1 cellular context compared by ENCODE assay signal in the genomic region with DNA sequence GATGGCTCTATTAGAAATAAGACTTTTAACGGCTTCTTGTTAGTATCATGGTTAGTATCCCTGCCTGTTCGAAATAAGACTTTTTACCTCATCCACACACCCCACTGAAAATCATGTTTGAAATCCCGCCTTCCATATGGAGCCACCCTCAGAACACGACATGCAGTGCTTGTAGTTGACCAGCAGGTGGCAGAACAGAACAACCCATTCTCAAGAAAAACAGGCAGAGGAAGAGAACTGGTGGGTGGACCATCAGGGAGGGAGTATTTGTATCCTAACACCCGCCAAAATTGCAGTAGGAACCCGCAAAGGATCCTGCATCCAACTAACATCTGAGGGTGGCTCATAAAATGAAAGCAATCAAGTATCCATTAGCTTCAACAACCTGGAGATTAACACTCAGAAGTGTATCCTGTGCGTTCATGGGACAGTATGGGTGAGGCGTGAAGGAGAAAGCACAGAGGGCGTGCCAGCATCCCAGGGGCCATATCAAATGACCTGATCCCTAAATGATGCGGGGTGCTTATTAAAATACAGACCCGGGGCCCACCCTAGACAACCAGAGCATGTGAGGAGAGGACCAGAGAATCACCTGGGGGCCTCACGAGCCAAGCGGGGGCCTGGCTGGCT.
TF ChIP-seq lines count a peak whose summit lies in the region.

No MANE protein-coding gene starts in this region.

TF ChIP-seq in HepG2, 621 proteins besides CTCF, POLR2A, EP300 and RAD21 (continued from another document and continues in another):
- TF ChIP-seq, protein P1, sequence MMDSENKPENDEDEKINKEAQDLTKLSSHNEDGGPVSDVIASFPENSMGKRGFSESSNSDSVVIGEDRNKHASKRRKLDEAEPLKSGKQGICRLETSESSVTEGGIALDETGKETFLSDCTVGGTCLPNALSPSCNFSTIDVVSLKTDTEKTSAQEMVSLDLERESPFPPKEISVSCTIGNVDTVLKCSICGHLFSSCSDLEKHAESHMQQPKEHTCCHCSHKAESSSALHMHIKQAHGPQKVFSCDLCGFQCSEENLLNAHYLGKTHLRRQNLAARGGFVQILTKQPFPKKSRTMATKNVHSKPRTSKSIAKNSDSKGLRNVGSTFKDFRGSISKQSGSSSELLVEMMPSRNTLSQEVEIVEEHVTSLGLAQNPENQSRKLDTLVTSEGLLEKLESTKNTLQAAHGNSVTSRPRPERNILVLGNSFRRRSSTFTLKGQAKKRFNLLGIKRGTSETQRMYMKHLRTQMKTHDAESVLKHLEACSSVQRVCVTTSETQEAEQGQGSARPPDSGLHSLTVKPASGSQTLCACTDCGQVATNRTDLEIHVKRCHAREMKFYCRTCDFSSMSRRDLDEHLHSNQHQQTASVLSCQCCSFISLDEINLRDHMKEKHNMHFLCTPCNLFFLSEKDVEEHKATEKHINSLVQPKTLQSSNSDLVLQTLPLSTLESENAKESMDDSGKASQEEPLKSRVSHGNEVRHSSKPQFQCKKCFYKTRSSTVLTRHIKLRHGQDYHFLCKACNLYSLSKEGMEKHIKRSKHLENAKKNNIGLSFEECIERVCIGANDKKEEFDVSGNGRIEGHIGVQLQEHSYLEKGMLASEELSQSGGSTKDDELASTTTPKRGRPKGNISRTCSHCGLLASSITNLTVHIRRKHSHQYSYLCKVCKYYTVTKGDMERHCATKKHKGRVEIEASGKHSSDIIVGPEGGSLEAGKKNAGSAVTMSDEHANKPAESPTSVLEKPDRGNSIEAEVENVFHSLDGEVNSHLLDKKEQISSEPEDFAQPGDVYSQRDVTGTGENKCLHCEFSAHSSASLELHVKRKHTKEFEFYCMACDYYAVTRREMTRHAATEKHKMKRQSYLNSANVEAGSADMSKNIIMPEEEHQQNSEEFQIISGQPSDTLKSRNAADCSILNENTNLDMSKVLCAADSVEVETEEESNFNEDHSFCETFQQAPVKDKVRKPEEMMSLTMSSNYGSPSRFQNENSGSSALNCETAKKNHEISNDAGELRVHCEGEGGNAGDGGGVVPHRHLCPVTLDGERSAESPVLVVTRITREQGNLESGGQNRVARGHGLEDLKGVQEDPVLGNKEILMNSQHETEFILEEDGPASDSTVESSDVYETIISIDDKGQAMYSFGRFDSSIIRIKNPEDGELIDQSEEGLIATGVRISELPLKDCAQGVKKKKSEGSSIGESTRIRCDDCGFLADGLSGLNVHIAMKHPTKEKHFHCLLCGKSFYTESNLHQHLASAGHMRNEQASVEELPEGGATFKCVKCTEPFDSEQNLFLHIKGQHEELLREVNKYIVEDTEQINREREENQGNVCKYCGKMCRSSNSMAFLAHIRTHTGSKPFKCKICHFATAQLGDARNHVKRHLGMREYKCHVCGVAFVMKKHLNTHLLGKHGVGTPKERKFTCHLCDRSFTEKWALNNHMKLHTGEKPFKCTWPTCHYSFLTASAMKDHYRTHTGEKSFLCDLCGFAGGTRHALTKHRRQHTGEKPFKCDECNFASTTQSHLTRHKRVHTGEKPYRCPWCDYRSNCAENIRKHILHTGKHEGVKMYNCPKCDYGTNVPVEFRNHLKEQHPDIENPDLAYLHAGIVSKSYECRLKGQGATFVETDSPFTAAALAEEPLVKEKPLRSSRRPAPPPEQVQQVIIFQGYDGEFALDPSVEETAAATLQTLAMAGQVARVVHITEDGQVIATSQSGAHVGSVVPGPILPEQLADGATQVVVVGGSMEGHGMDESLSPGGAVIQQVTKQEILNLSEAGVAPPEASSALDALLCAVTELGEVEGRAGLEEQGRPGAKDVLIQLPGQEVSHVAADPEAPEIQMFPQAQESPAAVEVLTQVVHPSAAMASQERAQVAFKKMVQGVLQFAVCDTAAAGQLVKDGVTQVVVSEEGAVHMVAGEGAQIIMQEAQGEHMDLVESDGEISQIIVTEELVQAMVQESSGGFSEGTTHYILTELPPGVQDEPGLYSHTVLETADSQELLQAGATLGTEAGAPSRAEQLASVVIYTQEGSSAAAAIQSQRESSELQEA (CRISPR knock-in tag; IDR thresholded peaks at IDR 0.05; ENCODE audit: not compliant biosample characterization) = no peak
- TF ChIP-seq RORA (CRISPR knock-in tag; IDR thresholded peaks at IDR 0.05) (no peak), ZSCAN29 (CRISPR knock-in tag; conservative IDR thresholded peaks at IDR 0.05) (no peak), GLI4 (CRISPR knock-in tag; IDR thresholded peaks at IDR 0.05; ENCODE audit: borderline replicate concordance) (no peak), ZNF883 (CRISPR knock-in tag; IDR thresholded peaks at IDR 0.05; ENCODE audit: not compliant biosample characterization) (no peak), ZNF605 (CRISPR knock-in tag; IDR thresholded peaks at IDR 0.05) (no peak), KDM6A (CRISPR knock-in tag; IDR thresholded peaks at IDR 0.05; ENCODE audit: low read depth) (no peak), ZNF30 (CRISPR knock-in tag; IDR thresholded peaks at IDR 0.05) (no peak), XBP1 (CRISPR knock-in tag; IDR thresholded peaks at IDR 0.05) (no peak), ZSCAN25 (CRISPR knock-in tag; IDR thresholded peaks at IDR 0.05) (no peak), ATF1 (CRISPR knock-in tag; IDR thresholded peaks at IDR 0.05) (no peak), HOXA3 (CRISPR knock-in tag; IDR thresholded peaks at IDR 0.05) (no peak), NFIC (IDR thresholded peaks at IDR 0.05; ENCODE audit: low read length) (no peak), ELF3 (CRISPR knock-in tag; IDR thresholded peaks at IDR 0.05) (peak; percentile 36; the same call in 1 of the 2 replicates), RBM22 (optimal IDR thresholded peaks at IDR 0.05; ENCODE audit: low read length) (no peak), XRCC5 (optimal IDR thresholded peaks at IDR 0.05; ENCODE audit: low read length) (peak; percentile 77), SMAD9 (CRISPR knock-in tag; IDR thresholded peaks at IDR 0.05) (no peak), NR1H2 (CRISPR knock-in tag; IDR thresholded peaks at IDR 0.05; ENCODE audit: borderline replicate concordance, low read depth) (no peak), NCOR1 (IDR thresholded peaks at IDR 0.05; ENCODE audit: borderline replicate concordance, low read length) (no peak), ZFP36 (IDR thresholded peaks at IDR 0.05; ENCODE audit: borderline replicate concordance, low read depth, low read length, partially characterized antibody) (no peak), MAFK (conservative IDR thresholded peaks at IDR 0.05 in 1 of 2, IDR thresholded peaks at IDR 0.05 in 1 of 2; ENCODE audit: low read length in 2 of 2) (no peak), MIER3 (CRISPR knock-in tag; IDR thresholded peaks at IDR 0.05; ENCODE audit: borderline replicate concordance) (no peak), ZNF780A (CRISPR knock-in tag; IDR thresholded peaks at IDR 0.05) (no peak), SP1 (IDR thresholded peaks at IDR 0.05) (no peak), SP1 (CRISPR knock-in tag; IDR thresholded peaks at IDR 0.05) (no peak), ZNF121 (CRISPR knock-in tag; IDR thresholded peaks at IDR 0.05) (no peak), SIX4 (CRISPR knock-in tag; IDR thresholded peaks at IDR 0.05) (no peak), ZBTB1 (CRISPR knock-in tag; IDR thresholded peaks at IDR 0.05; ENCODE audit: borderline replicate concordance) (no peak)
- TF ChIP-seq, protein P2, sequence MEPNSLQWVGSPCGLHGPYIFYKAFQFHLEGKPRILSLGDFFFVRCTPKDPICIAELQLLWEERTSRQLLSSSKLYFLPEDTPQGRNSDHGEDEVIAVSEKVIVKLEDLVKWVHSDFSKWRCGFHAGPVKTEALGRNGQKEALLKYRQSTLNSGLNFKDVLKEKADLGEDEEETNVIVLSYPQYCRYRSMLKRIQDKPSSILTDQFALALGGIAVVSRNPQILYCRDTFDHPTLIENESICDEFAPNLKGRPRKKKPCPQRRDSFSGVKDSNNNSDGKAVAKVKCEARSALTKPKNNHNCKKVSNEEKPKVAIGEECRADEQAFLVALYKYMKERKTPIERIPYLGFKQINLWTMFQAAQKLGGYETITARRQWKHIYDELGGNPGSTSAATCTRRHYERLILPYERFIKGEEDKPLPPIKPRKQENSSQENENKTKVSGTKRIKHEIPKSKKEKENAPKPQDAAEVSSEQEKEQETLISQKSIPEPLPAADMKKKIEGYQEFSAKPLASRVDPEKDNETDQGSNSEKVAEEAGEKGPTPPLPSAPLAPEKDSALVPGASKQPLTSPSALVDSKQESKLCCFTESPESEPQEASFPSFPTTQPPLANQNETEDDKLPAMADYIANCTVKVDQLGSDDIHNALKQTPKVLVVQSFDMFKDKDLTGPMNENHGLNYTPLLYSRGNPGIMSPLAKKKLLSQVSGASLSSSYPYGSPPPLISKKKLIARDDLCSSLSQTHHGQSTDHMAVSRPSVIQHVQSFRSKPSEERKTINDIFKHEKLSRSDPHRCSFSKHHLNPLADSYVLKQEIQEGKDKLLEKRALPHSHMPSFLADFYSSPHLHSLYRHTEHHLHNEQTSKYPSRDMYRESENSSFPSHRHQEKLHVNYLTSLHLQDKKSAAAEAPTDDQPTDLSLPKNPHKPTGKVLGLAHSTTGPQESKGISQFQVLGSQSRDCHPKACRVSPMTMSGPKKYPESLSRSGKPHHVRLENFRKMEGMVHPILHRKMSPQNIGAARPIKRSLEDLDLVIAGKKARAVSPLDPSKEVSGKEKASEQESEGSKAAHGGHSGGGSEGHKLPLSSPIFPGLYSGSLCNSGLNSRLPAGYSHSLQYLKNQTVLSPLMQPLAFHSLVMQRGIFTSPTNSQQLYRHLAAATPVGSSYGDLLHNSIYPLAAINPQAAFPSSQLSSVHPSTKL (CRISPR knock-in tag; IDR thresholded peaks at IDR 0.05) = peak; percentile 27; the same call in 1 of the 2 replicates
- TF ChIP-seq, protein P3, sequence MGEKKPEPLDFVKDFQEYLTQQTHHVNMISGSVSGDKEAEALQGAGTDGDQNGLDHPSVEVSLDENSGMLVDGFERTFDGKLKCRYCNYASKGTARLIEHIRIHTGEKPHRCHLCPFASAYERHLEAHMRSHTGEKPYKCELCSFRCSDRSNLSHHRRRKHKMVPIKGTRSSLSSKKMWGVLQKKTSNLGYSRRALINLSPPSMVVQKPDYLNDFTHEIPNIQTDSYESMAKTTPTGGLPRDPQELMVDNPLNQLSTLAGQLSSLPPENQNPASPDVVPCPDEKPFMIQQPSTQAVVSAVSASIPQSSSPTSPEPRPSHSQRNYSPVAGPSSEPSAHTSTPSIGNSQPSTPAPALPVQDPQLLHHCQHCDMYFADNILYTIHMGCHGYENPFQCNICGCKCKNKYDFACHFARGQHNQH (CRISPR knock-in tag; IDR thresholded peaks at IDR 0.05) = 0 out of 2 replicates have a peak, but pooled peaks have one; percentile 39
- TF ChIP-seq, protein P4, sequence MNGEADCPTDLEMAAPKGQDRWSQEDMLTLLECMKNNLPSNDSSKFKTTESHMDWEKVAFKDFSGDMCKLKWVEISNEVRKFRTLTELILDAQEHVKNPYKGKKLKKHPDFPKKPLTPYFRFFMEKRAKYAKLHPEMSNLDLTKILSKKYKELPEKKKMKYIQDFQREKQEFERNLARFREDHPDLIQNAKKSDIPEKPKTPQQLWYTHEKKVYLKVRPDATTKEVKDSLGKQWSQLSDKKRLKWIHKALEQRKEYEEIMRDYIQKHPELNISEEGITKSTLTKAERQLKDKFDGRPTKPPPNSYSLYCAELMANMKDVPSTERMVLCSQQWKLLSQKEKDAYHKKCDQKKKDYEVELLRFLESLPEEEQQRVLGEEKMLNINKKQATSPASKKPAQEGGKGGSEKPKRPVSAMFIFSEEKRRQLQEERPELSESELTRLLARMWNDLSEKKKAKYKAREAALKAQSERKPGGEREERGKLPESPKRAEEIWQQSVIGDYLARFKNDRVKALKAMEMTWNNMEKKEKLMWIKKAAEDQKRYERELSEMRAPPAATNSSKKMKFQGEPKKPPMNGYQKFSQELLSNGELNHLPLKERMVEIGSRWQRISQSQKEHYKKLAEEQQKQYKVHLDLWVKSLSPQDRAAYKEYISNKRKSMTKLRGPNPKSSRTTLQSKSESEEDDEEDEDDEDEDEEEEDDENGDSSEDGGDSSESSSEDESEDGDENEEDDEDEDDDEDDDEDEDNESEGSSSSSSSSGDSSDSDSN (CRISPR knock-in tag; IDR thresholded peaks at IDR 0.05) = no peak
- TF ChIP-seq, protein P5, sequence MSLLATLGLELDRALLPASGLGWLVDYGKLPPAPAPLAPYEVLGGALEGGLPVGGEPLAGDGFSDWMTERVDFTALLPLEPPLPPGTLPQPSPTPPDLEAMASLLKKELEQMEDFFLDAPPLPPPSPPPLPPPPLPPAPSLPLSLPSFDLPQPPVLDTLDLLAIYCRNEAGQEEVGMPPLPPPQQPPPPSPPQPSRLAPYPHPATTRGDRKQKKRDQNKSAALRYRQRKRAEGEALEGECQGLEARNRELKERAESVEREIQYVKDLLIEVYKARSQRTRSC (CRISPR knock-in tag; IDR thresholded peaks at IDR 0.05; ENCODE audit: low read depth) = no peak
- TF ChIP-seq, protein P6, sequence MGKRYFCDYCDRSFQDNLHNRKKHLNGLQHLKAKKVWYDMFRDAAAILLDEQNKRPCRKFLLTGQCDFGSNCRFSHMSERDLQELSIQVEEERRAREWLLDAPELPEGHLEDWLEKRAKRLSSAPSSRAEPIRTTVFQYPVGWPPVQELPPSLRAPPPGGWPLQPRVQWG (CRISPR knock-in tag; IDR thresholded peaks at IDR 0.05; ENCODE audit: borderline replicate concordance, low read depth) = no peak
- TF ChIP-seq, protein P7, sequence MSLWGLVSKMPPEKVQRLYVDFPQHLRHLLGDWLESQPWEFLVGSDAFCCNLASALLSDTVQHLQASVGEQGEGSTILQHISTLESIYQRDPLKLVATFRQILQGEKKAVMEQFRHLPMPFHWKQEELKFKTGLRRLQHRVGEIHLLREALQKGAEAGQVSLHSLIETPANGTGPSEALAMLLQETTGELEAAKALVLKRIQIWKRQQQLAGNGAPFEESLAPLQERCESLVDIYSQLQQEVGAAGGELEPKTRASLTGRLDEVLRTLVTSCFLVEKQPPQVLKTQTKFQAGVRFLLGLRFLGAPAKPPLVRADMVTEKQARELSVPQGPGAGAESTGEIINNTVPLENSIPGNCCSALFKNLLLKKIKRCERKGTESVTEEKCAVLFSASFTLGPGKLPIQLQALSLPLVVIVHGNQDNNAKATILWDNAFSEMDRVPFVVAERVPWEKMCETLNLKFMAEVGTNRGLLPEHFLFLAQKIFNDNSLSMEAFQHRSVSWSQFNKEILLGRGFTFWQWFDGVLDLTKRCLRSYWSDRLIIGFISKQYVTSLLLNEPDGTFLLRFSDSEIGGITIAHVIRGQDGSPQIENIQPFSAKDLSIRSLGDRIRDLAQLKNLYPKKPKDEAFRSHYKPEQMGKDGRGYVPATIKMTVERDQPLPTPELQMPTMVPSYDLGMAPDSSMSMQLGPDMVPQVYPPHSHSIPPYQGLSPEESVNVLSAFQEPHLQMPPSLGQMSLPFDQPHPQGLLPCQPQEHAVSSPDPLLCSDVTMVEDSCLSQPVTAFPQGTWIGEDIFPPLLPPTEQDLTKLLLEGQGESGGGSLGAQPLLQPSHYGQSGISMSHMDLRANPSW (CRISPR knock-in tag; IDR thresholded peaks at IDR 0.05; ENCODE audit: borderline replicate concordance) = no peak
- TF ChIP-seq, protein P8, sequence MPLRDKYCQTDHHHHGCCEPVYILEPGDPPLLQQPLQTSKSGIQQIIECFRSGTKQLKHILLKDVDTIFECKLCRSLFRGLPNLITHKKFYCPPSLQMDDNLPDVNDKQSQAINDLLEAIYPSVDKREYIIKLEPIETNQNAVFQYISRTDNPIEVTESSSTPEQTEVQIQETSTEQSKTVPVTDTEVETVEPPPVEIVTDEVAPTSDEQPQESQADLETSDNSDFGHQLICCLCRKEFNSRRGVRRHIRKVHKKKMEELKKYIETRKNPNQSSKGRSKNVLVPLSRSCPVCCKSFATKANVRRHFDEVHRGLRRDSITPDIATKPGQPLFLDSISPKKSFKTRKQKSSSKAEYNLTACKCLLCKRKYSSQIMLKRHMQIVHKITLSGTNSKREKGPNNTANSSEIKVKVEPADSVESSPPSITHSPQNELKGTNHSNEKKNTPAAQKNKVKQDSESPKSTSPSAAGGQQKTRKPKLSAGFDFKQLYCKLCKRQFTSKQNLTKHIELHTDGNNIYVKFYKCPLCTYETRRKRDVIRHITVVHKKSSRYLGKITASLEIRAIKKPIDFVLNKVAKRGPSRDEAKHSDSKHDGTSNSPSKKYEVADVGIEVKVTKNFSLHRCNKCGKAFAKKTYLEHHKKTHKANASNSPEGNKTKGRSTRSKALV (CRISPR knock-in tag; IDR thresholded peaks at IDR 0.05) = no peak
